In genomic region chr1:9920606-9921005, GRCh38 we compare ENCODE assay signal across 22 cellular contexts.
"Had no signal": no experiment of that assay in that cellular context is flagged by ENCODE, and none has a peak within 500 bp of the region (broad histone marks: within the 10 kb centered on the region; RNA-seq: fewer than 3 reads in every experiment).

No MANE protein-coding gene starts in this region.

- H3K27ac Mint-ChIP-seq: IgD-negative memory B cell had no signal

- H3K27me3 Mint-ChIP-seq: IgD-negative memory B cell had no signal

- H3K4me3 ChIP-seq: K562 had no signal

- H3K27ac ChIP-seq: HL-60, KMS-11, RWPE1 had no signal

- H3K9me3 Mint-ChIP-seq: IgD-negative memory B cell had no signal

- H3K4me1 Mint-ChIP-seq: IgD-negative memory B cell had no signal

- DNase-seq: Kasumi-1, MM.1S, NCI-H1436, NCI-H187, NCI-H2029, NCI-H2081 treated with DMSO at 0.1 percent for 48 hours, NCI-H2171, NCI-H226, NCI-H446, NCI-H510A, NCI-H524 treated with DMSO at 0.1 percent for 48 hours, NCI-H69, NCI-H774, PC-3, SHP77 had no signal

- ATAC-seq: K562, Panc1, PC-3, SK-N-SH treated with all-trans-retinoic acid at 6 μM for 48 hours had no signal

- H3K4me3 Mint-ChIP-seq: IgD-negative memory B cell had no signal
